Comparison of ENCODE assay signal across 1 cellular context in genomic region chr1:213783273-213783672, GRCh38.
TF ChIP-seq lines count a peak whose summit lies in the region.

No MANE protein-coding gene starts in this region.

TF ChIP-seq in GM23338, 12 proteins besides CTCF, POLR2A, EP300 and RAD21 (continued from another document):
- TF ChIP-seq REST (IDR thresholded peaks at IDR 0.05; ENCODE audit: unreplicated experiment) (no peak), EZH2 (IDR thresholded peaks at IDR 0.05; ENCODE audit: low read depth, unreplicated experiment) (no peak)
